15 cellular contexts compared by ENCODE assay signal in genomic region chr1:165853528-165854075, GRCh38. TPM values are rescaled to one million over a fixed set of nuclear protein-coding genes. Genes with fewer than 3 reads are reported as not detected.
DNase-seq lines count a peak whose midpoint lies in the region; ATAC-seq and TF ChIP-seq lines count a peak whose summit lies in the region.
"Had no signal": no experiment of that assay in that cellular context is flagged by ENCODE, and none has a peak within 500 bp of the region (broad histone marks: within the 10 kb centered on the region; RNA-seq: fewer than 3 reads in every experiment).

No MANE protein-coding gene starts in this region.

- peaks cover 18% of the 10 kb centered on the region; the same call in 1 of the 2 replicates for H3K4me1 ChIP-seq in H9 (ENCODE audit: insufficient read depth, low read length)
- peaks cover 20% of the 10 kb centered on the region for H3K4me1 ChIP-seq in RWPE2 (ENCODE audit: insufficient read depth, poor library complexity, severe bottlenecking)
- peaks cover 69% of the 10 kb centered on the region for H3K4me1 ChIP-seq in psoas muscle
- H3K4me1 ChIP-seq in stomach, result peaks cover 15 to 80% (median 24%) of the 10 kb centered on the region in 4 donors
- peaks cover 0 to 49% of the 10 kb centered on the region in 2 donors for H3K4me1 ChIP-seq in right atrium auricular region

- H3K27ac Mint-ChIP-seq in H9, result peak overlapping the region; percentile 44 to 76 (median 65); a peak in 5 of 7 replicates
- H3K27ac Mint-ChIP-seq: activated B cell treated with CpG ODN at 0.5 μM for 24 hours had no signal

- H3K4ac ChIP-seq in H9 (ENCODE audit: low read depth, low read length), result no peak overlapping the region

- no peaks in the 10 kb centered on the region for H3K79me1 ChIP-seq in H9 (ENCODE audit: insufficient read depth, low read depth, low read length, poor library complexity, severe bottlenecking)

- H3K4me3 Mint-ChIP-seq in H9, result no peak overlapping the region
- H3K4me3 Mint-ChIP-seq: activated B cell treated with CpG ODN at 0.5 μM for 24 hours, nephron had no signal

- H4K5ac ChIP-seq in H9 (ENCODE audit: insufficient read length, low read depth, low read length), result no peak overlapping the region

- peaks cover 2% of the 10 kb centered on the region for H4K20me1 ChIP-seq in H9 (ENCODE audit: control insufficient read depth, insufficient read depth, insufficient read length)

- H2BK20ac ChIP-seq in H9 (ENCODE audit: low read depth, low read length, poor library complexity, severe bottlenecking), result no peak overlapping the region

- no peak overlapping the region for H3K14ac ChIP-seq in H9 (ENCODE audit: insufficient read depth, low read length)

- H3T11ph ChIP-seq in H9 (ENCODE audit: low read length), result no peak overlapping the region

- no peak for TF ChIP-seq EP300 in stomach (IDR thresholded peaks at IDR 0.05)

- no peak overlapping the region for H4K91ac ChIP-seq in H9 (ENCODE audit: insufficient read length, low read depth, low read length)

- no peak overlapping the region for H2AK5ac ChIP-seq in H9 (ENCODE audit: insufficient read length, low read length)

- no CpG with 5 or more reads among the region's 2 CpGs for WGBS in H9 (ENCODE audit: extremely low coverage, insufficient read length, low lambda C conversion rate)
- 64 to 81% (median 75%) methylated on average over 2 of the region's 2 CpGs for WGBS in psoas muscle, 3 donors
- 85 to 96% (median 87%) methylated on average over 2 of the region's 2 CpGs for WGBS in stomach, 5 donors

- no peak overlapping the region for H3K56ac ChIP-seq in H9 (ENCODE audit: insufficient read length, low read depth, low read length)

- ATAC-seq in RWPE2 (ENCODE audit: low read depth) (no peak), psoas muscle (no peak)
- ATAC-seq: gastroesophageal sphincter had no signal

- H3K4me3 ChIP-seq in RWPE2 (ENCODE audit: severe bottlenecking) (no peak overlapping the region), psoas muscle (peak overlapping the region; percentile 15), stomach (no peak overlapping the region), right atrium auricular region (no peak overlapping the region)
- H3K4me3 ChIP-seq: gastroesophageal sphincter had no signal

- H3K79me2 ChIP-seq in H9 (ENCODE audit: insufficient read depth, low read length), result peaks cover 74% of the 10 kb centered on the region; the same call in 1 of the 2 replicates

- H3K36me3 Mint-ChIP-seq in H9 (ENCODE audit: insufficient read depth in 1 of 3, low read depth in 3 of 3), result peaks cover 7 to 10% (median 7%) of the 10 kb centered on the region in 3 experiments; a peak in 6 of 7 replicates

- H3K27me3 ChIP-seq in H9 (ENCODE audit: insufficient read depth, low read length) (no peaks in the 10 kb centered on the region), RWPE2 (ENCODE audit: insufficient read depth, poor library complexity, severe bottlenecking) (no peaks in the 10 kb centered on the region), psoas muscle (ENCODE audit: insufficient read depth in 3 of 3, low read length in 2 of 3) (no peaks in the 10 kb centered on the region), stomach (no peaks in the 10 kb centered on the region), right atrium auricular region (no peaks in the 10 kb centered on the region)
- H3K27me3 ChIP-seq: gastroesophageal sphincter had no signal

- H3K23me2 ChIP-seq in H9 (ENCODE audit: insufficient read length, low read depth, low read length, poor library complexity, severe bottlenecking), result no peaks in the 10 kb centered on the region

- no peak overlapping the region for H4K8ac ChIP-seq in H9 (replicated peaks; ENCODE audit: insufficient read length, low read depth, low read length)

- no peak overlapping the region for H3K18ac ChIP-seq in H9 (ENCODE audit: insufficient read length, low read depth, low read length)

- DNase-seq in H9 (no peak), RWPE2 (ENCODE audit: low spot score) (no peak), epithelial cell of prostate (ENCODE audit: low read depth, low spot score) (no peak), psoas muscle (no peak), stomach (no peak), 8988T (no peak), right atrium auricular region (ENCODE audit: low spot score) (no peak), mesenteric fat pad (ENCODE audit: low spot score) (no peak)
- DNase-seq: activated B cell treated with CpG ODN at 0.5 μM for 24 hours, activated T-cell treated with anti-CD3 and anti-CD28 coated beads for 4 hours, aorta, NCI-H2029 treated with DMSO at 0.1 percent for 48 hours, small intestine had no signal

- H3K9ac ChIP-seq in H9 (ENCODE audit: extremely low read depth, insufficient read length, low read length), result no peak overlapping the region

- no peaks in the 10 kb centered on the region for H3K27me3 Mint-ChIP-seq in H9 (ENCODE audit: low read depth)
- H3K27me3 Mint-ChIP-seq: activated B cell treated with CpG ODN at 0.5 μM for 24 hours had no signal

- H3K27ac ChIP-seq in H9 (ENCODE audit: insufficient read length, low read depth, low read length) (no peak overlapping the region), RWPE2 (ENCODE audit: poor library complexity, severe bottlenecking) (peak overlapping the region; percentile 42), epithelial cell of prostate (peak overlapping the region; percentile 31), psoas muscle (peak overlapping the region; percentile 90), stomach (peak overlapping the region in 1 of 5 donors; percentile 30), right atrium auricular region (peak overlapping the region in 1 of 2 donors; percentile 12)
- H3K27ac ChIP-seq: gastroesophageal sphincter had no signal

- H2BK120ac ChIP-seq in H9 (ENCODE audit: low read depth, low read length, poor library complexity, severe bottlenecking), result no peak overlapping the region

- no peak overlapping the region for H3K4me2 ChIP-seq in H9 (ENCODE audit: insufficient read depth, insufficient read length, low read length)

- H3K9me3 ChIP-seq in H9 (ENCODE audit: control insufficient read depth, low read depth, low read length) (no peaks in the 10 kb centered on the region), RWPE2 (ENCODE audit: severe bottlenecking) (no peaks in the 10 kb centered on the region), psoas muscle (no peaks in the 10 kb centered on the region), stomach (no peaks in the 10 kb centered on the region), right atrium auricular region (no peaks in the 10 kb centered on the region)
- H3K9me3 ChIP-seq: gastroesophageal sphincter had no signal

- no peak overlapping the region for H2AFZ ChIP-seq in H9 (ENCODE audit: low read length)

- H3K36me3 ChIP-seq in RWPE2 (ENCODE audit: low read depth) (peaks cover 3% of the 10 kb centered on the region; the same call in 1 of the 2 replicates), psoas muscle (ENCODE audit: insufficient read depth in 1 of 2, low read depth in 1 of 2) (no peaks in the 10 kb centered on the region), stomach (no peaks in the 10 kb centered on the region), right atrium auricular region (no peaks in the 10 kb centered on the region)
- H3K36me3 ChIP-seq: gastroesophageal sphincter had no signal

- H3K4me1 Mint-ChIP-seq in H9, result peaks cover 73 to 76% of the 10 kb centered on the region in 2 experiments

- no peak for TF ChIP-seq POLR2A in stomach (IDR thresholded peaks at IDR 0.05)

- no peak overlapping the region for H2BK5ac ChIP-seq in H9 (ENCODE audit: insufficient read length, low read length)

- no peaks in the 10 kb centered on the region for H3K9me3 Mint-ChIP-seq in H9
- H3K9me3 Mint-ChIP-seq: activated B cell treated with CpG ODN at 0.5 μM for 24 hours, nephron had no signal

- H2BK15ac ChIP-seq in H9 (ENCODE audit: low read depth, low read length), result no peak overlapping the region

- H3K23ac ChIP-seq in H9 (ENCODE audit: insufficient read length, low read depth, low read length), result no peak overlapping the region

- intact Hi-C loops in psoas muscle (cut with DNase I) (no loop called here), stomach (cut with DNase I; ENCODE audit: low total_unique reads) (no loop called here)

- TF ChIP-seq CTCF in H9 (conservative IDR thresholded peaks at IDR 0.05), result no peak
- TF ChIP-seq CTCF in RWPE2 (IDR thresholded peaks at IDR 0.05; ENCODE audit: poor library complexity, severe bottlenecking), result no peak
- no peak for TF ChIP-seq CTCF in psoas muscle (IDR thresholded peaks at IDR 0.05)
- no peak for TF ChIP-seq CTCF in stomach (IDR thresholded peaks at IDR 0.05)
- TF ChIP-seq CTCF in right atrium auricular region (IDR thresholded peaks at IDR 0.05), result no peak

- H2BK12ac ChIP-seq in H9 (ENCODE audit: insufficient read length, low read depth, low read length), result no peak overlapping the region

RNA-seq across cellular contexts. Expression of gene UCK2, which starts 26.2 kb away (rescaled TPM):
- total RNA-seq in H9 (2021), result 74.8 and 77.9 TPM in 2 replicates
- 10 to 100 TPM; 17.2 to 94.6 (median 29.7) TPM for total RNA-seq in psoas muscle
- 100 to 1,000 TPM in 1 of 3 donors, 10 to 100 TPM in 2; 14.6 to 273 (median 25.1) TPM for polyA plus RNA-seq in psoas muscle
- 10 to 100 TPM; 12.3 to 72.8 (median 40.4) TPM for total RNA-seq in stomach
- polyA plus RNA-seq in stomach, result 10 to 100 TPM; 16.5 to 21.5 (median 20.5) TPM
- 10 to 100 TPM in 1 of 2 donors, 1 to 10 TPM in 1; 8.8 to 19.3 TPM for total RNA-seq in right atrium auricular region
- 25.6 TPM for total RNA-seq in mesenteric fat pad
